Comparison of ENCODE assay signal across 7 cellular contexts in genomic region chr4:71231073-71231752, GRCh38.
A peak's percentile ranks its signal among the peaks of the same experiment; 100 is the strongest.
DNase-seq lines count a peak whose midpoint lies in the region; ATAC-seq and TF ChIP-seq lines count a peak whose summit lies in the region.

No MANE protein-coding gene starts in this region.

- H3K27ac ChIP-seq in dorsolateral prefrontal cortex (peak overlapping the region in 28 of 59 donors; percentile 4 to 57 (median 28)), lung (ENCODE audit: low read depth in 1 of 2, low read length in 1 of 2) (peak overlapping the region; percentile 15 to 84), tibial artery (peak overlapping the region; percentile 78 to 87)

- H3K27me3 Mint-ChIP-seq in stimulated activated naive B cell treated with anti-CD40 and anti-IgM and Interleukin-4, amounts not matched to agents 10 μg/mL and 1 μg/mL and 100 μg/mL, for 72 hours = peaks cover 0 to 11% of the 10 kb centered on the region in 2 donors

- no peaks in the 10 kb centered on the region for H3K36me3 Mint-ChIP-seq in stimulated activated naive B cell treated with anti-CD40 and anti-IgM and Interleukin-4, amounts not matched to agents 10 μg/mL and 1 μg/mL and 100 μg/mL, for 72 hours

- H3K36me3 ChIP-seq in lung (ENCODE audit: control insufficient read depth in 2 of 2, insufficient read depth in 2 of 2, low read length in 2 of 2) (no peaks in the 10 kb centered on the region), tibial artery (no peaks in the 10 kb centered on the region)

- WGBS in lung, 2 donors = 51 to 73% methylated on average over 13 of the region's 13 CpGs

- H3K9me3 ChIP-seq in lung (ENCODE audit: control insufficient read depth in 2 of 2, insufficient read depth in 1 of 2, low read length in 1 of 2) (no peaks in the 10 kb centered on the region), tibial artery (no peaks in the 10 kb centered on the region)

- intact Hi-C loops in dorsolateral prefrontal cortex (cut with DNase I) = loop anchor here (10.0 kb wide), 2 partner anchors 314 to 324 kb away; no protein-coding TSS in a partner anchor
- intact Hi-C loops in tibial artery (cut with DNase I; ENCODE audit: low total_unique reads) = loop anchor here (5.0 to 10.0 kb wide), 2 partner anchors 46 to 509 kb away; partner anchors contain the start of gene RUFY3

- H3K4me3 Mint-ChIP-seq in stimulated activated naive B cell treated with anti-CD40 and anti-IgM and Interleukin-4, amounts not matched to agents 10 μg/mL and 1 μg/mL and 100 μg/mL, for 72 hours = no peak overlapping the region

- no peaks in the 10 kb centered on the region for H3K4me1 Mint-ChIP-seq in stimulated activated naive B cell treated with anti-CD40 and anti-IgM and Interleukin-4, amounts not matched to agents 10 μg/mL and 1 μg/mL and 100 μg/mL, for 72 hours

- no peaks in the 10 kb centered on the region for H3K9me3 Mint-ChIP-seq in stimulated activated naive B cell treated with anti-CD40 and anti-IgM and Interleukin-4, amounts not matched to agents 10 μg/mL and 1 μg/mL and 100 μg/mL, for 72 hours

- H3K4me1 ChIP-seq in lung (ENCODE audit: control insufficient read depth in 2 of 2, insufficient read depth in 2 of 2, low read length in 2 of 2) = peaks cover 4 to 9% of the 10 kb centered on the region in 2 donors
- H3K4me1 ChIP-seq in tibial artery = peaks cover 0 to 40% (median 14%) of the 10 kb centered on the region in 4 donors

- H3K27me3 ChIP-seq in dorsolateral prefrontal cortex (peaks cover 0 to 4% (median 0%) of the 10 kb centered on the region in 45 donors), lung (ENCODE audit: control insufficient read depth, insufficient read depth) (no peaks in the 10 kb centered on the region), tibial artery (no peaks in the 10 kb centered on the region)

- TF ChIP-seq CTCF in dorsolateral prefrontal cortex (IDR thresholded peaks at IDR 0.05 in 54 of 56, conservative IDR thresholded peaks at IDR 0.05 in 2 of 56; ENCODE audit: low read depth in 1 of 56, partially characterized antibody in 56 of 56) (no peak), lung (IDR thresholded peaks at IDR 0.05; ENCODE audit: control extremely low read depth, extremely low read depth) (no peak), tibial artery (IDR thresholded peaks at IDR 0.05) (no peak)

- H3K27ac Mint-ChIP-seq in stimulated activated naive B cell treated with anti-CD40 and anti-IgM and Interleukin-4, amounts not matched to agents 10 μg/mL and 1 μg/mL and 100 μg/mL, for 72 hours = no peak overlapping the region

- peak overlapping the region in 57 of 59 donors; percentile 3 to 64 (median 37) for H3K4me3 ChIP-seq in dorsolateral prefrontal cortex
- H3K4me3 ChIP-seq in lung = no peak overlapping the region
- H3K4me3 ChIP-seq in tibial artery = peak overlapping the region; percentile 21 to 22

- ATAC-seq in lung (ENCODE audit: insufficient read depth, low FRiP score) = peak; percentile 75
- ATAC-seq in GM18519 (IDR thresholded peaks at IDR 0.05; ENCODE audit: low FRiP score, unreplicated experiment) = no peak
- no peak for ATAC-seq in GM19452 (IDR thresholded peaks at IDR 0.05; ENCODE audit: unreplicated experiment)
- no peak for ATAC-seq in stimulated activated naive B cell treated with anti-CD40 and anti-IgM and Interleukin-4, amounts not matched to agents 10 μg/mL and 1 μg/mL and 100 μg/mL, for 72 hours (replicated peaks)

- DNase-seq in NCI-H128 (lab: John Stamatoyannopoulos, UW; ENCODE audit: unreplicated experiment) (peak; percentile 10), dorsolateral prefrontal cortex (peak; percentile 53 to 74 (median 61)), lung (ENCODE audit: low spot score) (peak; percentile 90), tibial artery (peak; percentile 88 to 99)
- DNase-seq in stimulated activated naive B cell treated with anti-CD40 and anti-IgM and Interleukin-4, amounts not matched to agents 10 μg/mL and 1 μg/mL and 100 μg/mL, for 72 hours = no peak
